ENCODE assay signal across 8 cellular contexts in genomic region chr19:7925171-7925837, GRCh38. TPM values are rescaled to one million over a fixed set of nuclear protein-coding genes. Genes with fewer than 3 reads are reported as not detected.
DNase-seq lines count a peak whose midpoint lies in the region; ATAC-seq and TF ChIP-seq lines count a peak whose summit lies in the region.

No MANE protein-coding gene starts in this region.

- CTCF ChIA-PET in mammary epithelial cell (lab: Charles Lee; ENCODE audit: low non-redundant PET), result no interaction called here

- WGBS in mammary epithelial cell (ENCODE audit: low coverage, missing lambda C conversion rate), result no CpG with 5 or more reads among the region's 95 CpGs

- H3K27me3 ChIP-seq in mammary epithelial cell (ENCODE audit: insufficient read depth, low read length), result no peaks in the 10 kb centered on the region

- peak overlapping the region; percentile 46 for H3K4me3 ChIP-seq in WI38 (ENCODE audit: low read depth, low read length)
- peak overlapping the region in 2 of 3 experiments; percentile 37 to 42 for H3K4me3 ChIP-seq in mammary epithelial cell (replicated peaks in 1 of 3; ENCODE audit: insufficient read depth in 1 of 3, low read depth in 2 of 3, low read length in 3 of 3)

- no peaks in the 10 kb centered on the region for H4K20me1 ChIP-seq in mammary epithelial cell (ENCODE audit: insufficient read depth, low read length)

- TF ChIP-seq CTCF in WI38 (IDR thresholded peaks at IDR 0.05; ENCODE audit: low read depth, low read length), result peak; percentile 76
- TF ChIP-seq CTCF in mammary epithelial cell (conservative IDR thresholded peaks at IDR 0.05 in 1 of 2, IDR thresholded peaks at IDR 0.05 in 1 of 2; ENCODE audit: extremely low read depth in 1 of 2, insufficient read depth in 1 of 2, low read depth in 1 of 2, low read length in 2 of 2), result peak; percentile 64 to 77

- H3K9me3 ChIP-seq in mammary epithelial cell (replicated peaks; ENCODE audit: insufficient read depth, low read length), result no peaks in the 10 kb centered on the region

- TSS peak; percentile 39 for BruUV-seq in mammary epithelial cell (replicated peaks; lab: Mats Ljungman, UMichigan)

- H3K4me2 ChIP-seq in mammary epithelial cell (ENCODE audit: insufficient read depth, low read depth, low read length), result peak overlapping the region; percentile 92

- peaks cover 53% of the 10 kb centered on the region for H3K4me1 ChIP-seq in mammary epithelial cell (ENCODE audit: insufficient read depth, low read length)

- H3K9ac ChIP-seq in mammary epithelial cell (ENCODE audit: insufficient read depth, low read length), result no peak overlapping the region

- in situ Hi-C loops in mammary epithelial cell (cut with MboI; ENCODE audit: low sequenced_read_pairs in 2 of 2), result no loop called here

- peaks cover 1% of the 10 kb centered on the region for H3K36me3 ChIP-seq in mammary epithelial cell (ENCODE audit: insufficient read depth, low read length)

- dilution Hi-C loops in mammary epithelial cell (cut with HindIII; ENCODE audit: low sequenced_read_pairs), result no loop called here

- H3K79me2 ChIP-seq in mammary epithelial cell (ENCODE audit: insufficient read depth, low read length), result no peaks in the 10 kb centered on the region

- DNase-seq in SIG-M5 treated with dmso at 0.1 percent for 504 hours (lab: John Stamatoyannopoulos, UW; ENCODE audit: unreplicated experiment) (peak; percentile 60), SIG-M5 (lab: John Stamatoyannopoulos, UW) (no peak), NCI-H2196 treated with DMSO at 0.1 percent for 48 hours (lab: John Stamatoyannopoulos, UW; ENCODE audit: unreplicated experiment) (peak; percentile 28), mammary epithelial cell (no peak), left kidney (ENCODE audit: low read depth, low spot score) (peak; percentile 96)
- DNase-seq in stimulated activated CD4-positive, alpha-beta T cell treated with anti-CD3 and anti-CD28 coated beads, Interleukin-4, amount 100 ng/mL, for 1 hour, result peak; percentile 81

- H3K27ac ChIP-seq in mammary epithelial cell (ENCODE audit: insufficient read depth, low read depth, low read length), result no peak overlapping the region

- intact Hi-C loops in mammary epithelial cell (cut with micrococcal nuclease), result loop anchor here (1.0 kb wide), 1 partner anchor 72 kb away; no protein-coding TSS in a partner anchor

- no peak for ATAC-seq in HG02938 (IDR thresholded peaks at IDR 0.05; ENCODE audit: unreplicated experiment)

- H2AFZ ChIP-seq in mammary epithelial cell (ENCODE audit: low read depth, low read length), result peak overlapping the region; percentile 74

RNA-seq across cellular contexts. Expression of gene CTXN1, which starts 0.6 kb away (rescaled TPM):
- 10 to 100 TPM in 1 of 2 donors, 1 to 10 TPM in 1; 3.3 to 13.3 TPM for total RNA-seq in mammary epithelial cell
- 2.1 TPM for polyA plus RNA-seq in mammary epithelial cell
- 0.36 TPM for polyA minus RNA-seq in mammary epithelial cell

RNA-seq across cellular contexts. Expression of gene SNAPC2, which starts 5.2 kb away (rescaled TPM):
- total RNA-seq in mammary epithelial cell, result 10 to 100 TPM; 11.2 to 27.2 TPM
- 11.5 TPM for polyA plus RNA-seq in mammary epithelial cell
- polyA minus RNA-seq in mammary epithelial cell, result 1.6 TPM

RNA-seq across cellular contexts. Expression of gene TGFBR3L, which starts 10.7 kb away (rescaled TPM):
- total RNA-seq in mammary epithelial cell, result 1 to 10 TPM; 1.2 to 1.4 TPM
- polyA plus RNA-seq in mammary epithelial cell, result 0.23 TPM
- not detected for polyA minus RNA-seq in mammary epithelial cell

RNA-seq across cellular contexts. Expression of gene TIMM44, which starts 18.2 kb away (rescaled TPM):
- total RNA-seq in mammary epithelial cell, result 10 to 100 TPM; 52.7 to 94.3 TPM
- 38.1 TPM for polyA plus RNA-seq in mammary epithelial cell
- polyA minus RNA-seq in mammary epithelial cell, result 51.2 TPM

RNA-seq across cellular contexts. Expression of gene MAP2K7, which starts 21.6 kb away (rescaled TPM):
- total RNA-seq in mammary epithelial cell, result 10 to 100 TPM; 11.3 to 33.3 TPM
- 10.7 TPM for polyA plus RNA-seq in mammary epithelial cell
- polyA minus RNA-seq in mammary epithelial cell, result 4.9 TPM

Comparison
In these comparisons a context has a peak if more than half of its experiments do, and no peak if none do; other contexts are left out.
1. DNase-seq: peak in SIG-M5 treated with dmso at 0.1 percent for 504 hours (single experiment), NCI-H2196 treated with DMSO at 0.1 percent for 48 hours (single experiment), left kidney (single experiment) and stimulated activated CD4-positive, alpha-beta T cell treated with anti-CD3 and anti-CD28 coated beads, Interleukin-4, amount 100 ng/mL, for 1 hour (single experiment); none in SIG-M5 (single experiment) and mammary epithelial cell (single experiment).